Comparison of ENCODE assay signal across 7 cellular contexts in the genomic region with DNA sequence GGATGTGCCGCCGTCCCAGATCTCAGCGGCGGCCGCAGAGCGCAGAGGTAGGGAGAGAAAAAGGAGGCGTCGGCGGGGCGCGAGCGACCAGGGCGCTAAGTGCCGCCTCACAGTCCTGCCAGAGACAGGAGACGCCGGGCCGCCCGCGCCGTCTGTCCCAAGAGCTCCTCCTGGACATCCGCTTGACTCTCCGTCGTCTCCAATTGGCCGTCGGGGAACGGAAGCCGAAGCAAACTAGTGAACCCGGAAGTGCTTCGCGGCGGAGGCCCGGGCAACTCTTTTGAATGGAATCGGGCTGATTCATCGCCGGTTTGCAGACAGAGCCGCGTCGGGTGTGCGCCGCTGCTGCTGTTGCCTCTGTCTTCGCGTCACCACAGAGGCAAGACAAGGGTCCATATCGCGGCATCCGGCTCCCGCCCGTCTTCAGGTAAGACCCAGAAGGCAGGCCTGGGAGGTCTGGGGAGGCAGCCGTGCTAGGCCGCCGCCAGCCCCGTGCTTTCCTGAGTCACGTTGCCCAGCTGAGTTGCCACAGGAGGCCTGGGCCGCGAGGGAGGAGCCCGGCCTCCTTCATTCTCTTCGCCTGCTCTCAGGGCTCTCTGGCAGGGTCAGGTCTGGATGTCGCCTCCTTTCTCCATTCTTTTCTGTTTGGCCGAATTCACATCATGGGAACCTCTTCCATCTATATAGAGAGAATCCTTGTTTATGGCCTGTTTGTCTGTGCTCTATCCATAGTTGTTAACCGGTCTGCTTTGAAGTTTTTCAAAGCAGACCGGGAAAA. TPM values are rescaled to one million over a fixed set of nuclear protein-coding genes. Genes with fewer than 3 reads are reported as not detected.
DNase-seq lines count a peak whose midpoint lies in the region; ATAC-seq, FAIRE-seq and TF ChIP-seq lines count a peak whose summit lies in the region.

A gene (plus strand): TSS at position 248 of the 778 bp plus-strand sequence. CDS start 10,401 bp downstream, outside the sequence.

- in situ Hi-C loops in gastrocnemius medialis (cut with MboI; ENCODE audit: low sequenced_read_pairs in 4 of 4) = no loop called here

- intact Hi-C loops in body of pancreas (cut with DNase I) = no loop called here
- intact Hi-C loops in gastrocnemius medialis (cut with DNase I; ENCODE audit: low total_unique reads) = loop anchor here (5.0 kb wide), 1 partner anchor 146 kb away; a partner anchor contains a TSS

- TF ChIP-seq POLR2A in body of pancreas (IDR thresholded peaks at IDR 0.05) (peak; percentile 58 to 83 (median 79)), gastrocnemius medialis (IDR thresholded peaks at IDR 0.05) (peak; percentile 74 to 81)

- H3K4me3 ChIP-seq in body of pancreas = peak within 1 kb of the TSS; percentile 33 to 84
- H3K4me3 ChIP-seq in gastrocnemius medialis = peak within 1 kb of the TSS; percentile 67 to 96 (median 85)

- H3K27me3 ChIP-seq in body of pancreas (no peaks in the 10 kb centered on the region), gastrocnemius medialis (no peaks in the 10 kb centered on the region)

- WGBS in body of pancreas, 2 donors = 0% methylated on average over 24 to 58 of the region's 60 CpGs

- H3K27ac ChIP-seq in body of pancreas (peak within 1 kb of the TSS; percentile 37 to 87 (median 81)), gastrocnemius medialis (peak within 1 kb of the TSS; percentile 83 to 92 (median 86))

- H3K9me3 ChIP-seq in body of pancreas (peaks cover 0 to 8% (median 0%) of the 10 kb centered on the region in 3 donors), gastrocnemius medialis (peaks cover 0 to 6% (median 0%) of the 10 kb centered on the region in 3 donors)

- ATAC-seq in GM18519 (IDR thresholded peaks at IDR 0.05; ENCODE audit: low FRiP score, unreplicated experiment) (peak; percentile 89), HG03060 (IDR thresholded peaks at IDR 0.05; ENCODE audit: low read depth, unreplicated experiment) (peak; percentile 86), body of pancreas (peak; percentile 97), gastrocnemius medialis (peak; percentile 98 to 99)

- peak; percentile 87 for DNase-seq in NCI-H2107 (lab: John Stamatoyannopoulos, UW)
- DNase-seq in body of pancreas = peak; percentile 88 to 95 (median 91)
- DNase-seq in iPS DF 4.7 (ENCODE audit: extremely low read depth, low spot score) = peak; percentile 74
- peak; percentile 90 to 92 for DNase-seq in gastrocnemius medialis

- TF ChIP-seq CTCF in body of pancreas (IDR thresholded peaks at IDR 0.05) = no peak
- TF ChIP-seq CTCF in gastrocnemius medialis (IDR thresholded peaks at IDR 0.05 in 4 of 5, conservative IDR thresholded peaks at IDR 0.05 in 1 of 5) = no peak

- H3K36me3 ChIP-seq in body of pancreas (replicated peaks in 1 of 2; ENCODE audit: insufficient read depth in 1 of 2, low read depth in 2 of 2) (no peaks in the 10 kb centered on the region), gastrocnemius medialis (no peaks in the 10 kb centered on the region)

- peaks cover 15% of the 10 kb centered on the region for H3K4me1 ChIP-seq in body of pancreas
- peaks cover 15 to 16% of the 10 kb centered on the region in 2 donors for H3K4me1 ChIP-seq in gastrocnemius medialis

- FAIRE-seq in TTC549 (lab: Jason Lieb, UNC) = peak; percentile 32

RNA-seq across cellular contexts. Expression of the gene that starts here (rescaled TPM):
- 10 to 100 TPM in 1 of 2 donors, 1 to 10 TPM in 1; 6.6 to 26.2 TPM for total RNA-seq in body of pancreas
- total RNA-seq in gastrocnemius medialis = 100 to 1,000 TPM; 138 to 195 (median 163) TPM

Comparison
In these comparisons a context has a peak if more than half of its experiments do, and no peak if none do; other contexts are left out.
1. Peak in every context shown above with its lines: DNase-seq, ATAC-seq, H3K4me3 ChIP-seq and H3K27ac ChIP-seq.
2. RNA of the gene that starts here (total RNA-seq): 138 to 195 TPM in gastrocnemius medialis; 6.6 to 26.2 TPM in body of pancreas; every median in the first group is over 4 times any median in the second.